ENCODE assay signal across 22 cellular contexts in the genomic region with DNA sequence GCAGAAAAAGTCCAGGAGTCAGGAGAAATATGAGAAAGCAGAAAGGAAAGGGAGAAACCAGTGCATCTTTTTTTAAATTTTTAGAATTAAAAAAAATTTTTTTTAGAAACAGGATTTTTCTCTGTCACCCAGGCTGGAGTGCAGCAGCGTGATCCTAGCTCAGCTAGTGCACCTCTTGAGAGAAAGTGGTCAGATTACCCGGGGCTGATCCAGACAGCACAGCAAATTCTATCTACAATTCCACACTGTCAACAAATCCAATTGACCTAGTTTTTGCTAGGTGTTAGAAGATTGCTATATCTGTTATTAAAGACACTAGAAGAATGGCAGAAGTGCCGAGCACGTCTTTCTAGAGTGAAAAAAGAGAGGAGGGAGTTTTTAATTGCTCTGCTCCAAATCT.
"Had no signal": no experiment of that assay in that cellular context is flagged by ENCODE, and none has a peak within 500 bp of the region (broad histone marks: within the 10 kb centered on the region; RNA-seq: fewer than 3 reads in every experiment).

No MANE protein-coding gene starts in this region.

- H3K27me3 Mint-ChIP-seq: activated B cell treated with CpG ODN at 0.5 μM for 24 hours; activated CD4-positive, alpha-beta memory T cell treated with anti-CD3 and anti-CD28 coated beads for 36 hours; T-cell had no signal

- H3K9ac ChIP-seq: neural progenitor cell had no signal

- H3K4me3 ChIP-seq: adrenal gland, neural progenitor cell, skin epidermis, testis, upper lobe of left lung had no signal

- H3K27ac Mint-ChIP-seq: activated B cell treated with CpG ODN at 0.5 μM for 24 hours; activated CD4-positive, alpha-beta memory T cell treated with anti-CD3 and anti-CD28 coated beads for 36 hours; activated T-helper 1 cell treated with anti-CD3 and anti-CD28 coated beads, Interleukin-12 subunit alpha, Interleukin-12 subunit beta, Interleukin-2, Interleukin-4 antibody, amounts not matched to agents 30 ng/mL and 10 ng/mL and 1 ng/mL, durations not matched to agents 14 hours and 24 hours and 36 hours; neural progenitor cell; progenitor cell of endocrine pancreas; T-cell had no signal

- H3K36me3 ChIP-seq: adrenal gland, neural progenitor cell, upper lobe of left lung had no signal

- H3K4me1 ChIP-seq: neural progenitor cell had no signal

- H3K9me3 Mint-ChIP-seq: activated B cell treated with CpG ODN at 0.5 μM for 24 hours, neural progenitor cell, T-cell had no signal

- DNase-seq: activated B cell treated with CpG ODN at 0.5 μM for 24 hours; activated CD4-positive, alpha-beta memory T cell treated with anti-CD3 and anti-CD28 coated beads for 36 hours; activated CD4-positive, alpha-beta T cell treated with anti-CD3 and anti-CD28 coated beads for 4 hours; activated gamma-delta T cell treated with Interleukin-2 at 50 U/mL for 16 hours; activated T-cell treated with anti-CD3 and anti-CD28 coated beads for 4 hours; adrenal gland; cortex of kidney; left colon; mammary epithelial cell; midbrain; right cardiac atrium; stimulated activated CD4-positive, alpha-beta T cell treated with anti-CD3 and anti-CD28 coated beads, Interleukin-15, amount 100 ng/mL, for 24 hours; stimulated activated CD4-positive, alpha-beta T cell treated with anti-CD3 and anti-CD28 coated beads, Interleukin-4, amount 100 ng/mL, for 1 hour; T-cell; T-helper 9 cell; testis; upper lobe of left lung had no signal

- ATAC-seq: activated naive CD4-positive, alpha-beta T cell treated with anti-CD3 and anti-CD28 coated beads, Interleukin-2, amount 50 U/mL, for 72 hours; left colon; T-cell had no signal

- H3K27me3 ChIP-seq: adrenal gland, neural progenitor cell, testis, upper lobe of left lung had no signal

- H3K36me3 Mint-ChIP-seq: neural progenitor cell had no signal

- H3K4me3 Mint-ChIP-seq: activated B cell treated with CpG ODN at 0.5 μM for 24 hours; activated CD4-positive, alpha-beta memory T cell treated with anti-CD3 and anti-CD28 coated beads for 36 hours; activated T-helper 1 cell treated with anti-CD3 and anti-CD28 coated beads, Interleukin-12 subunit alpha, Interleukin-12 subunit beta, Interleukin-2, Interleukin-4 antibody, amounts not matched to agents 30 ng/mL and 10 ng/mL and 1 ng/mL, durations not matched to agents 14 hours and 24 hours and 36 hours; neural progenitor cell; T-cell had no signal

- H3K27ac ChIP-seq: adrenal gland, neural progenitor cell, testis, upper lobe of left lung had no signal

- H3K9me3 ChIP-seq: adrenal gland, testis, upper lobe of left lung had no signal
